ENCODE assay signal across 17 cellular contexts in genomic region chr5:133196441-133197085, GRCh38.
A peak's percentile ranks its signal among the peaks of the same experiment; 100 is the strongest.
DNase-seq lines count a peak whose midpoint lies in the region; TF ChIP-seq lines count a peak whose summit lies in the region.
"Had no signal": no experiment of that assay in that cellular context is flagged by ENCODE, and none has a peak within 500 bp of the region (broad histone marks: within the 10 kb centered on the region; RNA-seq: fewer than 3 reads in every experiment).

No MANE protein-coding gene starts in this region.

- WGBS in thyroid gland, 2 donors = 50 to 54% methylated on average over 4 of the region's 4 CpGs

- no peaks in the 10 kb centered on the region for H3K36me3 ChIP-seq in WERI-Rb-1
- H3K36me3 ChIP-seq in thyroid gland = no peaks in the 10 kb centered on the region
- H3K36me3 ChIP-seq: BLaER1 treated with 17β-estradiol and CSF1 and Interleukin-3, amounts not matched to agents 10 nM and 100 nM; HAP-1 had no signal

- H3K27ac ChIP-seq in WERI-Rb-1 (no peak overlapping the region), thyroid gland (no peak overlapping the region)
- H3K27ac ChIP-seq: 22Rv1; BLaER1 treated with 17β-estradiol and CSF1 and Interleukin-3, amounts not matched to agents 10 nM and 100 nM; GM23248 had no signal

- H3K4me3 Mint-ChIP-seq in activated CD4-positive, alpha-beta T cell treated with anti-CD3 and anti-CD28 coated beads, Interleukin-2, amount 10 ng/mL, durations not matched to agents 24 days and 14 days = no peak overlapping the region
- H3K4me3 Mint-ChIP-seq: CD4-positive, CD25-positive, alpha-beta regulatory T cell; HFFc6 had no signal

- H3K36me3 Mint-ChIP-seq in activated CD4-positive, alpha-beta T cell treated with anti-CD3 and anti-CD28 coated beads, Interleukin-2, amount 10 ng/mL, durations not matched to agents 24 days and 14 days (ENCODE audit: low read depth) = no peaks in the 10 kb centered on the region
- H3K36me3 Mint-ChIP-seq: CD4-positive, CD25-positive, alpha-beta regulatory T cell had no signal

- H3K9me3 ChIP-seq in WERI-Rb-1 (ENCODE audit: severe bottlenecking) = no peaks in the 10 kb centered on the region
- no peaks in the 10 kb centered on the region for H3K9me3 ChIP-seq in thyroid gland
- H3K9me3 ChIP-seq: HAP-1 had no signal

- TF ChIP-seq POLR2A in thyroid gland (IDR thresholded peaks at IDR 0.05) = no peak

- intact Hi-C loops in activated CD4-positive, alpha-beta T cell treated with anti-CD3 and anti-CD28 coated beads, Interleukin-2, amount 10 ng/mL, durations not matched to agents 24 days and 14 days (cut with micrococcal nuclease) = no loop called here
- intact Hi-C loops in thyroid gland (cut with DNase I) (no loop called here), posterior vena cava (cut with DNase I) (no loop called here)

- H3K9me3 Mint-ChIP-seq in activated CD4-positive, alpha-beta T cell treated with anti-CD3 and anti-CD28 coated beads, Interleukin-2, amount 10 ng/mL, durations not matched to agents 24 days and 14 days = no peaks in the 10 kb centered on the region
- H3K9me3 Mint-ChIP-seq: CD4-positive, CD25-positive, alpha-beta regulatory T cell; HFFc6 had no signal

- TF ChIP-seq CTCF in WERI-Rb-1 (IDR thresholded peaks at IDR 0.05; ENCODE audit: low read depth, low read length) (no peak), thyroid gland (IDR thresholded peaks at IDR 0.05) (no peak)

- peak; percentile 36 for DNase-seq in activated CD4-positive, alpha-beta T cell treated with anti-CD3 and anti-CD28 coated beads, Interleukin-2, amount 10 ng/mL, durations not matched to agents 24 days and 14 days
- DNase-seq in activated CD4-positive, alpha-beta T cell treated with anti-CD3 and anti-CD28 coated beads, Interleukin-2, amount 50 U/mL, for 1 hour = no peak
- DNase-seq in WERI-Rb-1 (peak; percentile 21), iPS DF 4.7 (ENCODE audit: extremely low read depth, low spot score) (peak; percentile 5), thyroid gland (peak; percentile 13 to 26), posterior vena cava (ENCODE audit: low spot score) (no peak), amygdala (lab: John Stamatoyannopoulos, UW) (no peak)
- DNase-seq in stimulated activated CD4-positive, alpha-beta T cell treated with anti-CD3 and anti-CD28 coated beads, Interleukin-4, amount 100 ng/mL, for 1 hour = no peak
- DNase-seq: AML-193; CD4-positive, CD25-positive, alpha-beta regulatory T cell; DMS53; GF-D8; GM23248; HFFc6 had no signal

- H3K4me1 Mint-ChIP-seq in activated CD4-positive, alpha-beta T cell treated with anti-CD3 and anti-CD28 coated beads, Interleukin-2, amount 10 ng/mL, durations not matched to agents 24 days and 14 days = no peaks in the 10 kb centered on the region
- H3K4me1 Mint-ChIP-seq: CD4-positive, CD25-positive, alpha-beta regulatory T cell had no signal

- H3K4me3 ChIP-seq in WERI-Rb-1 (ENCODE audit: low read depth, low read length) = no peak overlapping the region
- H3K4me3 ChIP-seq in thyroid gland (replicated peaks in 1 of 3) = no peak overlapping the region
- H3K4me3 ChIP-seq: BLaER1 treated with 17β-estradiol and CSF1 and Interleukin-3, amounts not matched to agents 10 nM and 100 nM; GM23248; HAP-1 had no signal

- H3K27me3 Mint-ChIP-seq in activated CD4-positive, alpha-beta T cell treated with anti-CD3 and anti-CD28 coated beads, Interleukin-2, amount 10 ng/mL, durations not matched to agents 24 days and 14 days = peaks cover 3% of the 10 kb centered on the region

- H3K27ac Mint-ChIP-seq in activated CD4-positive, alpha-beta T cell treated with anti-CD3 and anti-CD28 coated beads, Interleukin-2, amount 10 ng/mL, durations not matched to agents 24 days and 14 days = no peak overlapping the region
- H3K27ac Mint-ChIP-seq: CD4-positive, CD25-positive, alpha-beta regulatory T cell; HFFc6 had no signal

- H3K27me3 ChIP-seq in WERI-Rb-1 (ENCODE audit: insufficient read depth, low read depth, severe bottlenecking) (no peaks in the 10 kb centered on the region), thyroid gland (no peaks in the 10 kb centered on the region)
- H3K27me3 ChIP-seq: BLaER1 treated with 17β-estradiol and CSF1 and Interleukin-3, amounts not matched to agents 10 nM and 100 nM had no signal

- H3K4me1 ChIP-seq in thyroid gland = peaks cover 0 to 8% of the 10 kb centered on the region in 2 donors
- H3K4me1 ChIP-seq: HAP-1 had no signal

Comparison
In these comparisons a context has a peak if more than half of its experiments do, and no peak if none do; other contexts are left out.
1. DNase-seq: peak in activated CD4-positive, alpha-beta T cell treated with anti-CD3 and anti-CD28 coated beads, Interleukin-2, amount 10 ng/mL, durations not matched to agents 24 days and 14 days (single experiment), WERI-Rb-1 (single experiment), iPS DF 4.7 (single experiment) and thyroid gland (2 of 2); none in activated CD4-positive, alpha-beta T cell treated with anti-CD3 and anti-CD28 coated beads, Interleukin-2, amount 50 U/mL, for 1 hour (single experiment), stimulated activated CD4-positive, alpha-beta T cell treated with anti-CD3 and anti-CD28 coated beads, Interleukin-4, amount 100 ng/mL, for 1 hour (single experiment), posterior vena cava (single experiment) and amygdala (0 of 56).